ENCODE assay signal across 14 cellular contexts in genomic region chr20:51062065-51062464, GRCh38. TPM values are rescaled to one million over a fixed set of nuclear protein-coding genes. Genes with fewer than 3 reads are reported as not detected.
DNase-seq lines count a peak whose midpoint lies in the region; ATAC-seq and TF ChIP-seq lines count a peak whose summit lies in the region.
"Had no signal": no experiment of that assay in that cellular context is flagged by ENCODE, and none has a peak within 500 bp of the region (broad histone marks: within the 10 kb centered on the region; RNA-seq: fewer than 3 reads in every experiment).

No MANE protein-coding gene starts in this region.

- no peaks in the 10 kb centered on the region for H4K20me1 ChIP-seq in hepatocyte (ENCODE audit: insufficient read depth, poor library complexity, severe bottlenecking)

- peaks cover 24% of the 10 kb centered on the region for H3K27me3 ChIP-seq in HAP-1 (ENCODE audit: low read depth)
- peaks cover 6% of the 10 kb centered on the region for H3K27me3 ChIP-seq in hepatocyte
- H3K27me3 ChIP-seq: colonic mucosa had no signal

- H2AFZ ChIP-seq in hepatocyte, result no peak overlapping the region

- no peak overlapping the region for H3K27ac ChIP-seq in hepatocyte
- H3K27ac ChIP-seq: colonic mucosa, WERI-Rb-1 had no signal

- H3K9me2 ChIP-seq in hepatocyte (replicated peaks; ENCODE audit: insufficient read depth), result no peaks in the 10 kb centered on the region

- no peak for TF ChIP-seq CTCF in hepatocyte (IDR thresholded peaks at IDR 0.05; ENCODE audit: poor library complexity)

- no peak overlapping the region for H3K4me3 ChIP-seq in HAP-1
- no peak overlapping the region for H3K4me3 ChIP-seq in hepatocyte
- H3K4me3 ChIP-seq: colonic mucosa had no signal

- ATAC-seq in activated T-cell treated with anti-CD3 and anti-CD28 coated beads, Interleukin-2, amount 50 U/mL, for 4 hours, result peak; percentile 66 to 71
- ATAC-seq in HG02571 (IDR thresholded peaks at IDR 0.05; ENCODE audit: unreplicated experiment), result no peak
- ATAC-seq: CD8-positive, alpha-beta T cell had no signal

- H3K36me3 ChIP-seq in HAP-1 (replicated peaks), result no peaks in the 10 kb centered on the region
- no peaks in the 10 kb centered on the region for H3K36me3 ChIP-seq in hepatocyte (replicated peaks; ENCODE audit: insufficient read depth, low read depth)
- H3K36me3 ChIP-seq: colonic mucosa, WERI-Rb-1 had no signal

- H3K36me3 Mint-ChIP-seq in activated T-cell treated with anti-CD3 and anti-CD28 coated beads, Interleukin-2, amount 50 U/mL, for 4 hours (ENCODE audit: insufficient read depth), result no peaks in the 10 kb centered on the region
- H3K36me3 Mint-ChIP-seq: CD8-positive, alpha-beta T cell had no signal

- DNase-seq in activated CD4-positive, alpha-beta T cell treated with anti-CD3 and anti-CD28 coated beads, Interleukin-2, amount 50 U/mL, for 48 hours, result peak; percentile 57 to 75
- DNase-seq in activated CD4-positive, alpha-beta T cell treated with anti-CD3 and anti-CD28 coated beads, Interleukin-2, amount 50 U/mL, for 4 hours, result no peak
- DNase-seq in activated T-cell treated with anti-CD3 and anti-CD28 coated beads, Interleukin-2, amount 50 U/mL, for 4 hours, result no peak
- DNase-seq in islet precursor cell (peak; percentile 20), HAP-1 (ENCODE audit: low spot score in 2 of 2) (no peak), hepatocyte (ENCODE audit: low spot score) (no peak)
- DNase-seq in stimulated activated CD8-positive, alpha-beta memory T cell treated with anti-CD3 and anti-CD28 coated beads, Interleukin-4, amount 100 ng/mL, for 48 hours, result peak; percentile 69
- DNase-seq: CD8-positive, alpha-beta T cell; colonic mucosa; NCI-H187; NCI-H510A treated with DMSO at 0.1 percent for 48 hours; nucleus accumbens; WERI-Rb-1 had no signal

- peaks cover 36% of the 10 kb centered on the region for H3K4me1 Mint-ChIP-seq in activated T-cell treated with anti-CD3 and anti-CD28 coated beads, Interleukin-2, amount 50 U/mL, for 4 hours (ENCODE audit: low read depth)

- WGBS in hepatocyte (ENCODE audit: low lambda C conversion rate, missing lambda C conversion rate), result 77% methylated on average over 7 of the region's 7 CpGs

- H3K4me1 ChIP-seq in HAP-1, result no peaks in the 10 kb centered on the region
- H3K4me1 ChIP-seq in hepatocyte (ENCODE audit: insufficient read depth), result no peaks in the 10 kb centered on the region
- H3K4me1 ChIP-seq: colonic mucosa had no signal

- no peak overlapping the region for H3K4me2 ChIP-seq in hepatocyte

- in situ Hi-C loops in HAP-1 (cut with MboI; ENCODE audit: low sequenced_read_pairs), result no loop called here

- H3K9me3 ChIP-seq in HAP-1 (no peaks in the 10 kb centered on the region), hepatocyte (ENCODE audit: low read depth) (no peaks in the 10 kb centered on the region)
- H3K9me3 ChIP-seq: colonic mucosa had no signal

- peaks cover 3% of the 10 kb centered on the region for H3K9me3 Mint-ChIP-seq in activated T-cell treated with anti-CD3 and anti-CD28 coated beads, Interleukin-2, amount 50 U/mL, for 4 hours
- H3K9me3 Mint-ChIP-seq: CD8-positive, alpha-beta T cell had no signal

- H3K79me2 ChIP-seq in hepatocyte, result no peaks in the 10 kb centered on the region

- H3K27me3 Mint-ChIP-seq in activated T-cell treated with anti-CD3 and anti-CD28 coated beads, Interleukin-2, amount 50 U/mL, for 4 hours (ENCODE audit: low read depth), result peaks cover 17% of the 10 kb centered on the region

- no peak overlapping the region for H3K4me3 Mint-ChIP-seq in activated T-cell treated with anti-CD3 and anti-CD28 coated beads, Interleukin-2, amount 50 U/mL, for 4 hours
- H3K4me3 Mint-ChIP-seq: CD8-positive, alpha-beta T cell had no signal

RNA-seq across cellular contexts. Expression of gene KCNG1, which starts 39.2 kb away (rescaled TPM):
- total RNA-seq in activated T-cell treated with anti-CD3 and anti-CD28 coated beads, Interleukin-2, amount 50 U/mL, for 4 hours, result 10 to 100 TPM in 1 of 3 donors, 1 to 10 TPM in 2; 6.7 to 10.2 (median 7.0) TPM
- total RNA-seq in hepatocyte, result 26.1 and 28.7 TPM in 2 replicates
- polyA plus RNA-seq in hepatocyte, result 34.6 and 45.8 TPM in 2 replicates
- total RNA-seq: CD8-positive, alpha-beta T cell had no signal

Comparison
In these comparisons a context has a peak if more than half of its experiments do, and no peak if none do; other contexts are left out.
1. DNase-seq: peak in activated CD4-positive, alpha-beta T cell treated with anti-CD3 and anti-CD28 coated beads, Interleukin-2, amount 50 U/mL, for 48 hours (2 of 2), islet precursor cell (single experiment) and stimulated activated CD8-positive, alpha-beta memory T cell treated with anti-CD3 and anti-CD28 coated beads, Interleukin-4, amount 100 ng/mL, for 48 hours (single experiment); none in activated CD4-positive, alpha-beta T cell treated with anti-CD3 and anti-CD28 coated beads, Interleukin-2, amount 50 U/mL, for 4 hours (0 of 2), activated T-cell treated with anti-CD3 and anti-CD28 coated beads, Interleukin-2, amount 50 U/mL, for 4 hours (single experiment), HAP-1 (0 of 2) and hepatocyte (single experiment).